ENCODE assay signal across 21 cellular contexts in the genomic region with DNA sequence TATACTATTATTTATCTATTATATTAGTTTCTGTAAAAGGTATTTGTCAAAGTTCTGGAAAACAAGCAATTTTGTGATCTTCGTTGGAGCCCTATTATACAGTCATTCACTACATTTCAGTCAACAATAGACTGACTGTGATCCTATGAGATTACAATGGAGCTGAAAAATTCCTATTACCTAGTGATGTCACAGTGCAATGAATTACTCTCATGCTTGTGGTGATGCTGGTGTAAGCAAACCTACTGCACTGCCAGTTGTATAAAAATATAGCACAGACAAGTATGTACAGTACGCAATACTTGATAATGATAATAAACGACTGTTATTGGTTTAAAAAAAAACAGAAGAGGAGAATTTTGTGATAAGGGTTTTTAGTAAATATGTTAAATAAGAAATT. TPM values are rescaled to one million over a fixed set of nuclear protein-coding genes. Genes with fewer than 3 reads are reported as not detected.
DNase-seq lines count a peak whose midpoint lies in the region; TF ChIP-seq lines count a peak whose summit lies in the region.
"Had no signal": no experiment of that assay in that cellular context is flagged by ENCODE, and none has a peak within 500 bp of the region (broad histone marks: within the 10 kb centered on the region; RNA-seq: fewer than 3 reads in every experiment).

No MANE protein-coding gene starts in this region.

- H3K27me3 ChIP-seq in SJSA1 (replicated peaks) (no peaks in the 10 kb centered on the region), PC-9 (ENCODE audit: insufficient read depth, low read depth) (no peaks in the 10 kb centered on the region)

- DNase-seq in AG10803 (ENCODE audit: low read depth) (peak; percentile 51), SJSA1 (ENCODE audit: low read depth in 1 of 2, low spot score in 2 of 2) (peak in 1 of 2 experiments; percentile 77), fibroblast of peridontal ligament (ENCODE audit: extremely low read depth) (peak; percentile 65), iris pigment epithelial cell (ENCODE audit: low read depth) (peak; percentile 67), GM10248 (ENCODE audit: extremely low spot score) (no peak), PC-9 (no peak), NCI-H1930 (lab: John Stamatoyannopoulos, UW) (no peak), epidermal melanocyte (ENCODE audit: insufficient read length, low spot score) (no peak)
- DNase-seq: 8988T; ACHN; C1 segment of cervical spinal cord; Caco-2; CD4-positive, alpha-beta memory T cell; DMS153; DND-41; EL; GDM1; GOT3; HFFc6 had no signal

- H2AFZ ChIP-seq in PC-9 = no peak overlapping the region

- no peak overlapping the region for H3K4me3 ChIP-seq in AG10803 (ENCODE audit: low read length)
- no peak overlapping the region for H3K4me3 ChIP-seq in SJSA1
- no peak overlapping the region for H3K4me3 ChIP-seq in PC-9
- H3K4me3 ChIP-seq: A549, HAP-1 had no signal

- H3K9me3 ChIP-seq in SJSA1 (replicated peaks) (no peaks in the 10 kb centered on the region), PC-9 (ENCODE audit: insufficient read depth, low read depth) (no peaks in the 10 kb centered on the region)
- H3K9me3 ChIP-seq: A549, Caco-2, HAP-1 had no signal

- no peaks in the 10 kb centered on the region for H3K9me2 ChIP-seq in PC-9 (ENCODE audit: insufficient read depth)

- BruUV-seq in PC-9 (replicated peaks; lab: Mats Ljungman, UMichigan) = no TSS peak

- no peaks in the 10 kb centered on the region for H3K79me2 ChIP-seq in PC-9 (ENCODE audit: low read depth)

- TF ChIP-seq CTCF in AG10803 (conservative IDR thresholded peaks at IDR 0.05; ENCODE audit: low read length) = no peak
- no peak for TF ChIP-seq CTCF in GM10248 (IDR thresholded peaks at IDR 0.05; ENCODE audit: control extremely low read depth, extremely low read depth, low read depth, missing control alignments)
- no peak for TF ChIP-seq CTCF in PC-9 (conservative IDR thresholded peaks at IDR 0.05)

- intact Hi-C loops in PC-9 (cut with micrococcal nuclease; ENCODE audit: unreplicated experiment) = no loop called here

- H3F3A ChIP-seq in PC-9 (ENCODE audit: insufficient read depth, low read depth) = no peaks in the 10 kb centered on the region

- POLR2A ChIA-PET in GM10248 (lab: Yijun Ruan, JAX) (no interaction called here), PC-9 (lab: Charles Lee; ENCODE audit: unreplicated experiment) (no interaction called here)

- H3K36me3 ChIP-seq in SJSA1 (no peaks in the 10 kb centered on the region), PC-9 (ENCODE audit: low read depth) (no peaks in the 10 kb centered on the region)
- H3K36me3 ChIP-seq: HAP-1 had no signal

- H4K20me1 ChIP-seq in PC-9 (ENCODE audit: insufficient read depth) = no peaks in the 10 kb centered on the region

- H3K4me1 ChIP-seq in SJSA1 (replicated peaks) (peaks cover 50% of the 10 kb centered on the region), PC-9 (replicated peaks; ENCODE audit: insufficient read depth) (no peaks in the 10 kb centered on the region)
- H3K4me1 ChIP-seq: A549, Caco-2, HAP-1 had no signal

- H3K27ac ChIP-seq in SJSA1 = peak overlapping the region; percentile 77
- H3K27ac ChIP-seq in PC-9 = no peak overlapping the region
- H3K27ac ChIP-seq: A549 had no signal

- CTCF ChIA-PET in GM10248 (lab: Yijun Ruan, JAX) (no interaction called here), PC-9 (lab: Charles Lee) (no interaction called here)

- no peak overlapping the region for H3K4me2 ChIP-seq in PC-9
- H3K4me2 ChIP-seq: A549 had no signal

RNA-seq across cellular contexts. Expression of a gene that starts 21.4 kb away (rescaled TPM):
- total RNA-seq in SJSA1 (2014; rRNA removed; shearing (Covaris generic)) = not detected in 2 replicates
- not detected in 2 replicates for total RNA-seq in PC-9 (2021)
- total RNA-seq: Caco-2; CD4-positive, alpha-beta memory T cell; HFFc6 had no signal

RNA-seq across cellular contexts. Expression of a gene that starts 46.6 kb away (rescaled TPM):
- not detected in 2 replicates for total RNA-seq in SJSA1 (2014; rRNA removed; shearing (Covaris generic))
- not detected in 2 replicates for total RNA-seq in PC-9 (2021)
- total RNA-seq: Caco-2; CD4-positive, alpha-beta memory T cell; HFFc6 had no signal

RNA-seq across cellular contexts. Expression of a gene that starts 58.3 kb away (rescaled TPM):
- total RNA-seq in SJSA1 (2014; rRNA removed; shearing (Covaris generic)) = not detected in 2 replicates
- not detected in 2 replicates for total RNA-seq in PC-9 (2021)
- total RNA-seq: Caco-2; CD4-positive, alpha-beta memory T cell; HFFc6 had no signal

Comparison
In these comparisons a context has a peak if more than half of its experiments do, and no peak if none do; other contexts are left out.
1. DNase-seq: peak in AG10803 (single experiment), fibroblast of peridontal ligament (single experiment) and iris pigment epithelial cell (single experiment); none in GM10248 (single experiment), PC-9 (0 of 2), NCI-H1930 (0 of 2) and epidermal melanocyte (single experiment).